In genomic region chr11:79236541-79236971, GRCh38 we compare ENCODE assay signal across 12 cellular contexts.
DNase-seq lines count a peak whose midpoint lies in the region; ATAC-seq, FAIRE-seq and TF ChIP-seq lines count a peak whose summit lies in the region.
"Had no signal": no experiment of that assay in that cellular context is flagged by ENCODE, and none has a peak within 500 bp of the region (broad histone marks: within the 10 kb centered on the region; RNA-seq: fewer than 3 reads in every experiment).

No MANE protein-coding gene starts in this region.

- intact Hi-C loops in left colon (cut with DNase I, micrococcal nuclease): no loop called here

- ATAC-seq in left colon: no peak
- no peak for ATAC-seq in GM21528 (IDR thresholded peaks at IDR 0.05; ENCODE audit: low FRiP score, unreplicated experiment)
- ATAC-seq in HG02678 (IDR thresholded peaks at IDR 0.05; ENCODE audit: unreplicated experiment): no peak
- ATAC-seq: body of pancreas; naive thymus-derived CD4-positive, alpha-beta T cell had no signal

- DNase-seq in HFF-Myc (ENCODE audit: extremely low read depth, low read depth) (peak; percentile 88), islet precursor cell (peak; percentile 92), smooth muscle cell of the brain vasculature (ENCODE audit: low read depth, low spot score) (peak; percentile 86), left colon (no peak), NCI-H82 (lab: John Stamatoyannopoulos, UW) (no peak)
- DNase-seq: DMS53; naive thymus-derived CD4-positive, alpha-beta T cell; OCI-M1 had no signal

- H3K4me3 ChIP-seq in HFF-Myc (replicated peaks; ENCODE audit: low read depth, low read length): no peak overlapping the region
- H3K4me3 ChIP-seq: body of pancreas had no signal

- peak; percentile 35 for FAIRE-seq in endometrium (lab: Jason Lieb, UNC)

- no peak for TF ChIP-seq CTCF in HFF-Myc (IDR thresholded peaks at IDR 0.05; ENCODE audit: low read depth, low read length, missing control alignments)

Comparison
In these comparisons a context has a peak if more than half of its experiments do, and no peak if none do; other contexts are left out.
1. DNase-seq: peak in HFF-Myc (single experiment), islet precursor cell (single experiment) and smooth muscle cell of the brain vasculature (single experiment); none in left colon (0 of 2) and NCI-H82 (single experiment).